Comparison of ENCODE assay signal across 31 cellular contexts in genomic region chr14:22939684-22940083, GRCh38. TPM values are rescaled to one million over a fixed set of nuclear protein-coding genes. Genes with fewer than 3 reads are reported as not detected.
DNase-seq lines count a peak whose midpoint lies in the region; ATAC-seq, FAIRE-seq and TF ChIP-seq lines count a peak whose summit lies in the region.
"Had no signal": no experiment of that assay in that cellular context is flagged by ENCODE, and none has a peak within 500 bp of the region (broad histone marks: within the 10 kb centered on the region; RNA-seq: fewer than 3 reads in every experiment).

No MANE protein-coding gene starts in this region.

- H3K27me3 Mint-ChIP-seq in HFFc6 (ENCODE audit: insufficient read depth) = no peaks in the 10 kb centered on the region
- H3K27me3 Mint-ChIP-seq: activated CD4-positive, alpha-beta T cell treated with anti-CD3 and anti-CD28 coated beads, Interleukin-2, amount 10 ng/mL, durations not matched to agents 24 days and 14 days; dendritic cell treated with granulocyte-macrophage colony-stimulating factor and Interleukin-4, amounts not matched to agents 40 ng/mL and 50 ng/mL, for 4 days; stimulated activated naive CD8-positive, alpha-beta T cell treated with anti-CD3 and anti-CD28 coated beads, Interleukin-15, amount 100 ng/mL, for 72 hours had no signal

- peak overlapping the region; percentile 57 for H3K27ac Mint-ChIP-seq in HFFc6
- H3K27ac Mint-ChIP-seq: activated CD4-positive, alpha-beta T cell treated with anti-CD3 and anti-CD28 coated beads, Interleukin-2, amount 10 ng/mL, durations not matched to agents 24 days and 14 days; dendritic cell treated with granulocyte-macrophage colony-stimulating factor and Interleukin-4, amounts not matched to agents 40 ng/mL and 50 ng/mL, for 4 days; stimulated activated naive CD8-positive, alpha-beta T cell treated with anti-CD3 and anti-CD28 coated beads, Interleukin-15, amount 100 ng/mL, for 72 hours had no signal

- TF ChIP-seq CTCF in AG09309 (IDR thresholded peaks at IDR 0.05; ENCODE audit: control insufficient read depth, insufficient read depth, low read depth, low read length, missing control alignments) (no peak), HFFc6 (IDR thresholded peaks at IDR 0.05) (no peak), foreskin keratinocyte (conservative IDR thresholded peaks at IDR 0.05) (no peak)

- ATAC-seq in foreskin keratinocyte (peak; percentile 65), GM18867 (IDR thresholded peaks at IDR 0.05; ENCODE audit: unreplicated experiment) (no peak)
- ATAC-seq: heart left ventricle; left colon; stimulated activated naive CD8-positive, alpha-beta T cell treated with anti-CD3 and anti-CD28 coated beads, Interleukin-15, amount 100 ng/mL, for 72 hours had no signal

- no peaks in the 10 kb centered on the region for H3K4me1 ChIP-seq in foreskin keratinocyte
- H3K4me1 ChIP-seq in small intestine (ENCODE audit: control insufficient read depth in 2 of 2, insufficient read depth in 1 of 2, low read depth in 1 of 2, low read length in 1 of 2) = no peaks in the 10 kb centered on the region
- H3K4me1 ChIP-seq: adrenal gland, heart left ventricle, prostate gland, sigmoid colon had no signal

- H3K9me3 ChIP-seq in small intestine (ENCODE audit: control insufficient read depth, low read depth) = no peaks in the 10 kb centered on the region
- H3K9me3 ChIP-seq: adrenal gland, BLaER1, heart left ventricle, neutrophil, prostate gland, sigmoid colon had no signal

- no peaks in the 10 kb centered on the region for H3K27me3 ChIP-seq in foreskin keratinocyte
- H3K27me3 ChIP-seq in small intestine (ENCODE audit: control insufficient read depth in 2 of 2, insufficient read depth in 2 of 2, low read length in 2 of 2) = no peaks in the 10 kb centered on the region
- H3K27me3 ChIP-seq: adrenal gland, BLaER1, cardiac muscle cell, heart left ventricle, neutrophil, sigmoid colon had no signal

- no peaks in the 10 kb centered on the region for H3K9me3 Mint-ChIP-seq in HFFc6
- H3K9me3 Mint-ChIP-seq: activated CD4-positive, alpha-beta T cell treated with anti-CD3 and anti-CD28 coated beads, Interleukin-2, amount 10 ng/mL, durations not matched to agents 24 days and 14 days; dendritic cell treated with granulocyte-macrophage colony-stimulating factor and Interleukin-4, amounts not matched to agents 40 ng/mL and 50 ng/mL, for 4 days; stimulated activated naive CD8-positive, alpha-beta T cell treated with anti-CD3 and anti-CD28 coated beads, Interleukin-15, amount 100 ng/mL, for 72 hours had no signal

- FAIRE-seq in small intestine (lab: Jason Lieb, UNC) = no peak
- FAIRE-seq: A204.1 had no signal

- H3K36me3 ChIP-seq in small intestine (ENCODE audit: control insufficient read depth in 2 of 2, insufficient read depth in 2 of 2, low read length in 2 of 2) = no peaks in the 10 kb centered on the region
- H3K36me3 ChIP-seq: adrenal gland, cardiac muscle cell, prostate gland, sigmoid colon had no signal

- no peak overlapping the region for H3K27ac ChIP-seq in foreskin keratinocyte
- no peak overlapping the region for H3K27ac ChIP-seq in small intestine (ENCODE audit: low read depth in 1 of 2, low read length in 1 of 2)
- H3K27ac ChIP-seq: adrenal gland, BLaER1, cardiac muscle cell, heart left ventricle, neutrophil, prostate gland, sigmoid colon, SK-N-MC, WERI-Rb-1 had no signal

- peaks cover 17% of the 10 kb centered on the region for H3K4me1 Mint-ChIP-seq in HFFc6 (ENCODE audit: low read depth)
- H3K4me1 Mint-ChIP-seq: activated CD4-positive, alpha-beta T cell treated with anti-CD3 and anti-CD28 coated beads, Interleukin-2, amount 10 ng/mL, durations not matched to agents 24 days and 14 days; stimulated activated naive CD8-positive, alpha-beta T cell treated with anti-CD3 and anti-CD28 coated beads, Interleukin-15, amount 100 ng/mL, for 72 hours had no signal

- 92 to 98% (median 97%) methylated on average over 4 of the region's 4 CpGs for WGBS in small intestine, 3 donors

- peak; percentile 28 for DNase-seq in AG09309 (ENCODE audit: low read depth)
- DNase-seq in HFFc6 = peak; percentile 24
- peak; percentile 7 for DNase-seq in amniotic epithelial cell (ENCODE audit: low read depth)
- DNase-seq in foreskin keratinocyte = peak in 1 of 2 donors; percentile 50
- DNase-seq in small intestine = no peak
- DNase-seq in superior temporal gyrus (ENCODE audit: extremely low spot score) = no peak
- DNase-seq in NCI-H1694 (lab: John Stamatoyannopoulos, UW) = no peak
- DNase-seq: activated CD4-positive, alpha-beta T cell treated with anti-CD3 and anti-CD28 coated beads, Interleukin-2, amount 10 ng/mL, durations not matched to agents 24 days and 14 days; activated naive CD4-positive, alpha-beta T cell; activated T-cell treated with anti-CD3 and anti-CD28 coated beads, Interleukin-2, amount 50 U/mL, for 48 hours; adrenal gland; COR-L47; DMS79; heart left ventricle; left colon; NCI-H1092; NCI-H2029 treated with DMSO at 0.1 percent for 48 hours; NCI-H2227 treated with DMSO at 0.1 percent for 48 hours; NCI-H69; sigmoid colon; stimulated activated naive CD8-positive, alpha-beta T cell treated with anti-CD3 and anti-CD28 coated beads, Interleukin-15, amount 100 ng/mL, for 72 hours; trophoblast cell; WERI-Rb-1 had no signal

- H3K4me3 ChIP-seq in AG09309 (ENCODE audit: control insufficient read depth, low read depth, low read length) (no peak overlapping the region), small intestine (ENCODE audit: low read depth in 1 of 2, low read length in 2 of 2) (no peak overlapping the region)
- H3K4me3 ChIP-seq: adrenal gland, BLaER1, cardiac muscle cell, heart left ventricle, prostate gland, sigmoid colon, SK-N-MC had no signal

- H3K36me3 Mint-ChIP-seq in HFFc6 (ENCODE audit: low read depth) = peaks cover 4% of the 10 kb centered on the region; the same call in 1 of the 2 replicates

- peak overlapping the region; percentile 34; the same call in 1 of the 2 replicates for H3K4me3 Mint-ChIP-seq in HFFc6
- H3K4me3 Mint-ChIP-seq: activated CD4-positive, alpha-beta T cell treated with anti-CD3 and anti-CD28 coated beads, Interleukin-2, amount 10 ng/mL, durations not matched to agents 24 days and 14 days; dendritic cell treated with granulocyte-macrophage colony-stimulating factor and Interleukin-4, amounts not matched to agents 40 ng/mL and 50 ng/mL, for 4 days; stimulated activated naive CD8-positive, alpha-beta T cell treated with anti-CD3 and anti-CD28 coated beads, Interleukin-15, amount 100 ng/mL, for 72 hours had no signal

RNA-seq across cellular contexts. Expression of gene PRMT5, which starts 10.5 kb away (rescaled TPM):
- total RNA-seq in HFFc6 (2021; fragmentation: NEBNext Ultra II Directional; extraction: Animal tissue kit (Norgen Biotek cat#: 25700)) = 100 to 1,000 TPM; 102 to 125 (median 110) TPM
- total RNA-seq in foreskin keratinocyte = 177 and 186 TPM in 2 replicates
- polyA plus RNA-seq in foreskin keratinocyte = 153 and 160 TPM in 2 replicates
- polyA plus RNA-seq in small intestine = 10 to 100 TPM; 13.4 to 57.7 (median 15.1) TPM

RNA-seq across cellular contexts. Expression of gene HAUS4, which starts 17.2 kb away (rescaled TPM):
- total RNA-seq in HFFc6 (2021; fragmentation: NEBNext Ultra II Directional; extraction: Animal tissue kit (Norgen Biotek cat#: 25700)) = 10 to 100 TPM; 13.0 to 23.5 (median 19.6) TPM
- 44.1 and 51.5 TPM in 2 replicates for total RNA-seq in foreskin keratinocyte
- polyA plus RNA-seq in foreskin keratinocyte (36.2 and 54.1 TPM in 2 replicates), small intestine (10 to 100 TPM; 34.0 to 53.2 (median 49.5) TPM)

RNA-seq across cellular contexts. Expression of gene RBM23, which starts 20.7 kb away (rescaled TPM):
- total RNA-seq in HFFc6 (2021; fragmentation: NEBNext Ultra II Directional; extraction: Animal tissue kit (Norgen Biotek cat#: 25700)) = 10 to 100 TPM; 43.5 to 56.8 (median 52.2) TPM
- 42.4 and 47.2 TPM in 2 replicates for total RNA-seq in foreskin keratinocyte
- polyA plus RNA-seq in foreskin keratinocyte (27.0 and 32.1 TPM in 2 replicates), small intestine (10 to 100 TPM; 35.8 to 41.4 (median 36.7) TPM)

RNA-seq across cellular contexts. Expression of gene AJUBA, which starts 42.7 kb away (rescaled TPM):
- total RNA-seq in HFFc6 (2021; fragmentation: NEBNext Ultra II Directional; extraction: Animal tissue kit (Norgen Biotek cat#: 25700)) = 10 to 100 TPM; 66.0 to 79.7 (median 74.9) TPM
- total RNA-seq in foreskin keratinocyte = 157 and 164 TPM in 2 replicates
- 93.6 and 105 TPM in 2 replicates for polyA plus RNA-seq in foreskin keratinocyte
- polyA plus RNA-seq in small intestine = 10 to 100 TPM in 1 of 3 donors, 1 to 10 TPM in 1, under 1 TPM in 1; 0.45 to 15.1 (median 1.9) TPM

RNA-seq across cellular contexts. Expression of gene REM2, which starts 56.7 kb away (rescaled TPM):
- total RNA-seq in HFFc6 (2021; fragmentation: NEBNext Ultra II Directional; extraction: Animal tissue kit (Norgen Biotek cat#: 25700)) = under 1 TPM in 4 of 6 experiments, not detected in 2; 0.09 to 0.17 (median 0.14) TPM
- total RNA-seq in foreskin keratinocyte = 0.14 TPM in 2 replicates
- 0.11 and 0.18 TPM in 2 replicates for polyA plus RNA-seq in foreskin keratinocyte
- 1 to 10 TPM in 1 of 3 donors, under 1 TPM in 2; 0.45 to 1.1 (median 0.90) TPM for polyA plus RNA-seq in small intestine

Comparison
In these comparisons a context has a peak if more than half of its experiments do, and no peak if none do; other contexts are left out.
1. DNase-seq: peak in AG09309 (single experiment), HFFc6 (single experiment) and amniotic epithelial cell (single experiment); none in small intestine (single experiment), superior temporal gyrus (single experiment) and NCI-H1694 (single experiment).